1 cellular context compared by ENCODE assay signal in genomic region chr5:120463991-120464626, GRCh38.
TF ChIP-seq lines count a peak whose summit lies in the region.

PRR16 (plus strand) TSS chr5:120464300.

TF ChIP-seq in K562, 482 proteins besides CTCF, POLR2A, EP300 and RAD21 (continued from another document and continues in another):
- no peak for TF ChIP-seq ELK3 (CRISPR knock-in tag; IDR thresholded peaks at IDR 0.05)
- no peak for TF ChIP-seq CEBPG (CRISPR knock-in tag; IDR thresholded peaks at IDR 0.05)
- TF ChIP-seq CEBPG (tag; conservative IDR thresholded peaks at IDR 0.05 in 1 of 2, IDR thresholded peaks at IDR 0.05 in 1 of 2): no peak
- no peak for TF ChIP-seq TBP (optimal IDR thresholded peaks at IDR 0.05; ENCODE audit: low read depth, low read length)
- no peak for TF ChIP-seq HDAC3 (IDR thresholded peaks at IDR 0.05; ENCODE audit: borderline replicate concordance, partially characterized antibody)
- TF ChIP-seq RB1 (IDR thresholded peaks at IDR 0.05; ENCODE audit: low read depth): peak; percentile 44; the same call in 1 of the 2 replicates
- TF ChIP-seq TAF7 (tag; IDR thresholded peaks at IDR 0.05): no peak
- TF ChIP-seq MAFK (IDR thresholded peaks at IDR 0.05; ENCODE audit: low read length): no peak
- TF ChIP-seq ARID3A (IDR thresholded peaks at IDR 0.05; ENCODE audit: borderline replicate concordance, low read depth, low read length): no peak
- TF ChIP-seq HDAC6 (IDR thresholded peaks at IDR 0.05; ENCODE audit: low read depth, low read length): no peak
- TF ChIP-seq SP1 (CRISPR knock-in tag; IDR thresholded peaks at IDR 0.05): no peak
- no peak for TF ChIP-seq RUNX1 (IDR thresholded peaks at IDR 0.05; ENCODE audit: low read depth)
- no peak for TF ChIP-seq DDX20 (tag; IDR thresholded peaks at IDR 0.05; ENCODE audit: low read depth)
- TF ChIP-seq ZSCAN29 (IDR thresholded peaks at IDR 0.05): no peak
- TF ChIP-seq PREB (CRISPR knock-in tag; IDR thresholded peaks at IDR 0.05): no peak
- TF ChIP-seq REST (CRISPR knock-in tag; IDR thresholded peaks at IDR 0.05; ENCODE audit: low read depth): 0 out of 2 replicates have a peak, but pooled peaks have one; percentile 14
- no peak for TF ChIP-seq NBN (IDR thresholded peaks at IDR 0.05; ENCODE audit: low read depth)
- TF ChIP-seq L3MBTL2 (IDR thresholded peaks at IDR 0.05): peak; percentile 82; the same call in 1 of the 2 replicates
- no peak for TF ChIP-seq RFX5 (IDR thresholded peaks at IDR 0.05; ENCODE audit: low read depth, low read length)
- TF ChIP-seq ZNF57 (CRISPR knock-in tag; IDR thresholded peaks at IDR 0.05): no peak
- TF ChIP-seq YY1 (IDR thresholded peaks at IDR 0.05; ENCODE audit: borderline replicate concordance in 1 of 3, control insufficient read depth in 1 of 3, extremely low read depth in 1 of 3, insufficient read depth in 3 of 3, insufficient read length in 1 of 3, insufficient replicate concordance in 2 of 3, low read depth in 1 of 3, low read length in 2 of 3): peak in 1 of 3 experiments; percentile 44
- no peak for TF ChIP-seq FUS (optimal IDR thresholded peaks at IDR 0.05; ENCODE audit: low read depth, low read length)
- no peak for TF ChIP-seq KDM2B (CRISPR knock-in tag; IDR thresholded peaks at IDR 0.05)
- no peak for TF ChIP-seq CBX5 (IDR thresholded peaks at IDR 0.05; ENCODE audit: borderline replicate concordance, low read depth)
- no peak for TF ChIP-seq PHF20 (IDR thresholded peaks at IDR 0.05; ENCODE audit: partially characterized antibody)
- TF ChIP-seq NFATC3 (IDR thresholded peaks at IDR 0.05): no peak
- TF ChIP-seq CBX3 (IDR thresholded peaks at IDR 0.05; ENCODE audit: borderline replicate concordance in 1 of 2, low read length in 2 of 2): no peak
- TF ChIP-seq FOXP4 (CRISPR knock-in tag; IDR thresholded peaks at IDR 0.05; ENCODE audit: borderline replicate concordance): no peak
- no peak for TF ChIP-seq ATF3 (IDR thresholded peaks at IDR 0.05)
- no peak for TF ChIP-seq ATF3 (CRISPR knock-in tag; conservative IDR thresholded peaks at IDR 0.05)
- TF ChIP-seq SIN3A (IDR thresholded peaks at IDR 0.05; ENCODE audit: borderline replicate concordance in 2 of 2, control insufficient read depth in 1 of 2, low read depth in 2 of 2, low read length in 2 of 2): no peak
- TF ChIP-seq GABPB2 (CRISPR knock-in tag; conservative IDR thresholded peaks at IDR 0.05): no peak
- no peak for TF ChIP-seq STAG1 (CRISPR knock-in tag; IDR thresholded peaks at IDR 0.05; ENCODE audit: borderline replicate concordance)
- no peak for TF ChIP-seq ZNF583 (CRISPR knock-in tag; IDR thresholded peaks at IDR 0.05)
- no peak for TF ChIP-seq CSDE1 (IDR thresholded peaks at IDR 0.05)
- no peak for TF ChIP-seq ARID1B (IDR thresholded peaks at IDR 0.05)
- no peak for TF ChIP-seq TEAD1 (CRISPR knock-in tag; IDR thresholded peaks at IDR 0.05)
- TF ChIP-seq GMEB1 (CRISPR knock-in tag; IDR thresholded peaks at IDR 0.05): peak; percentile 54; the same call in 1 of the 2 replicates
- TF ChIP-seq RHOXF2B (CRISPR knock-in tag; conservative IDR thresholded peaks at IDR 0.05): no peak
- TF ChIP-seq PCBP2 (IDR thresholded peaks at IDR 0.05; ENCODE audit: low read depth, low read length, poor library complexity, severe bottlenecking): no peak
- TF ChIP-seq NR4A1 (CRISPR knock-in tag; IDR thresholded peaks at IDR 0.05): 0 out of 2 replicates have a peak, but pooled peaks have one; percentile 36
- TF ChIP-seq NR4A1 (tag; IDR thresholded peaks at IDR 0.05): no peak
- TF ChIP-seq BHLHE40 (IDR thresholded peaks at IDR 0.05; ENCODE audit: low read length): no peak
- TF ChIP-seq CTCFL (IDR thresholded peaks at IDR 0.05; ENCODE audit: borderline replicate concordance, insufficient read depth, low read depth, low read length, poor library complexity, severe bottlenecking): peak; percentile 9
- TF ChIP-seq RERE (CRISPR knock-in tag; IDR thresholded peaks at IDR 0.05; ENCODE audit: borderline replicate concordance): no peak
